ENCODE assay signal across 23 cellular contexts in the genomic region with DNA sequence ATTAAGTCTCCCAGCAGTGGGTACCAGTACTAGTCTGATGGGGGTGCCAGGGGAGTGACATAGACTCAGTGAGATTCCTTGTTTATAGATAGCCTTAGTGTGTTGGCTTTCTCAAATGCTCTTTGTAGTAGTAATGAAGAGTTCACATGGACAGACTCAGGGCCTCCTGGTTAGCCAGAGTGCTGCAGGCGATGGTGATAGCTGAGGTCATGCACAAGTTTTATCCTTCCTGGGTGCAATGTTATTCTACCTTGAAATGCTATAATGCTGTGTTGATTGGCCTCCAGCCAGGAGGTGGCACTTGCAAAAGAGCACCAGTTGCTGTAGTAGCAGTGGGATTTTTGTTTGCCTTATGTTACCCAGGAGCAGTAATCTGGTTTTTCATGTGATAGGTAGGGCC. TPM values are rescaled to one million over a fixed set of nuclear protein-coding genes. Genes with fewer than 3 reads are reported as not detected.
"Had no signal": no experiment of that assay in that cellular context is flagged by ENCODE, and none has a peak within 500 bp of the region (broad histone marks: within the 10 kb centered on the region; RNA-seq: fewer than 3 reads in every experiment).

No MANE protein-coding gene starts in this region.

- ATAC-seq: activated CD8-positive, alpha-beta T cell treated with anti-CD3 and anti-CD28 coated beads, Interleukin-2, amount 10 ng/mL, durations not matched to agents 7 days and 5 days; effector memory CD8-positive, alpha-beta T cell; natural killer cell treated with Interleukin-12 subunit alpha and Interleukin-12 subunit beta and Interleukin-15 and Interleukin-18, amount 100 ng/mL, for 72 hours; stimulated activated naive CD8-positive, alpha-beta T cell treated with anti-CD3 and anti-CD28 coated beads, Interleukin-15, Interleukin-2, amounts not matched to agents 100 U/mL and 50 U/mL, for 24 hours had no signal

- DNase-seq: activated CD4-positive, alpha-beta T cell treated with anti-CD3 and anti-CD28 coated beads, Interleukin-2, amount 10 ng/mL, durations not matched to agents 24 days and 14 days; activated CD4-positive, CD25-positive, alpha-beta regulatory T cell; activated CD8-positive, alpha-beta T cell treated with anti-CD3 and anti-CD28 coated beads, Interleukin-2, amount 10 ng/mL, durations not matched to agents 7 days and 5 days; activated naive CD4-positive, alpha-beta T cell; activated naive CD8-positive, alpha-beta T cell treated with anti-CD3 and anti-CD28 coated beads, Interleukin-2, amount 10 ng/mL, durations not matched to agents 7 days and 5 days; dermis blood vessel endothelial cell; effector memory CD8-positive, alpha-beta T cell; erythroblast; heart right ventricle; left ventricle myocardium inferior; nucleus accumbens; stimulated activated CD4-positive, alpha-beta T cell treated with anti-CD3 and anti-CD28 coated beads, Interleukin-4, amount 100 ng/mL, for 4 hours; stimulated activated CD8-positive, alpha-beta memory T cell treated with anti-CD3 and anti-CD28 coated beads, Interleukin-4, amount 100 ng/mL, for 48 hours; stimulated activated naive CD8-positive, alpha-beta T cell treated with anti-CD3 and anti-CD28 coated beads, Interleukin-15, Interleukin-2, amounts not matched to agents 100 U/mL and 50 U/mL, for 24 hours; SW 1271; upper lobe of left lung had no signal

- H3K9me3 ChIP-seq: upper lobe of left lung had no signal

- H3K27ac ChIP-seq: heart right ventricle, left ventricle myocardium inferior, right atrium auricular region, upper lobe of left lung had no signal

- H3K36me3 ChIP-seq: breast epithelium, heart right ventricle, right atrium auricular region, upper lobe of left lung had no signal

- H3K4me3 ChIP-seq: breast epithelium, gastroesophageal sphincter, heart right ventricle, left ventricle myocardium inferior, right atrium auricular region, smooth muscle cell, upper lobe of left lung had no signal

- H3K4me1 ChIP-seq: breast epithelium, heart right ventricle, left ventricle myocardium inferior, right atrium auricular region, upper lobe of left lung had no signal

RNA-seq across cellular contexts. Expression of a gene that starts 35.5 kb away (rescaled TPM):
- total RNA-seq: activated CD4-positive, alpha-beta T cell treated with anti-CD3 and anti-CD28 coated beads, Interleukin-2, amount 10 ng/mL, durations not matched to agents 24 days and 14 days; activated CD8-positive, alpha-beta T cell treated with anti-CD3 and anti-CD28 coated beads, Interleukin-2, amount 10 ng/mL, durations not matched to agents 7 days and 5 days; activated naive CD8-positive, alpha-beta T cell treated with anti-CD3 and anti-CD28 coated beads, Interleukin-2, amount 10 ng/mL, durations not matched to agents 7 days and 5 days; cerebellum; dermis blood vessel endothelial cell; heart right ventricle; left ventricle myocardium inferior; natural killer cell treated with Interleukin-12 subunit alpha and Interleukin-12 subunit beta and Interleukin-15 and Interleukin-18, amount 100 ng/mL, for 72 hours; right atrium auricular region; smooth muscle cell had no signal
- polyA plus RNA-seq: smooth muscle cell had no signal

RNA-seq across cellular contexts. Expression of a gene that starts 39.4 kb away (rescaled TPM):
- total RNA-seq: activated CD4-positive, alpha-beta T cell treated with anti-CD3 and anti-CD28 coated beads, Interleukin-2, amount 10 ng/mL, durations not matched to agents 24 days and 14 days; activated CD8-positive, alpha-beta T cell treated with anti-CD3 and anti-CD28 coated beads, Interleukin-2, amount 10 ng/mL, durations not matched to agents 7 days and 5 days; activated naive CD8-positive, alpha-beta T cell treated with anti-CD3 and anti-CD28 coated beads, Interleukin-2, amount 10 ng/mL, durations not matched to agents 7 days and 5 days; breast epithelium; cerebellum; dermis blood vessel endothelial cell; left ventricle myocardium inferior; natural killer cell treated with Interleukin-12 subunit alpha and Interleukin-12 subunit beta and Interleukin-15 and Interleukin-18, amount 100 ng/mL, for 72 hours; posterior vena cava; smooth muscle cell had no signal
- polyA plus RNA-seq: heart right ventricle had no signal
